ENCODE assay signal across 14 cellular contexts in the genomic region with DNA sequence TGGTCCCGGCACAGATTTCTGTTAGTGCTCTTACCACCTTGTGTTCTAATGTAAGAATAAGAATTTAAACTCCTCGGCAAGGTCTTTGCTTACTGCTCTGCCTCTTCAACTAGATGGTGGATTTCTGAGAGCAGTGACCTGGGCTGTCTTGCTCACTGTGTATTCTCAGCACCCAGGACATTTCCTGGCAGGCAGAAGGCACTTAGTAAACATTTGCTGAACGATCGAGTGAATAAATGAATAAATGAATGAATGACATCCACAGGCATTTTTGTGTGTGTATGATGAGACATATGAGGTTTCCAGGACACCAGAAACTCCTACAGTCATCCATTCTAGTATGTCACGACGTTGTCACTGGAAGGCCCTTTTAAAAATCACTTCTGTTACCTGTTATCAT.
DNase-seq lines count a peak whose midpoint lies in the region; ATAC-seq and TF ChIP-seq lines count a peak whose summit lies in the region.
"Had no signal": no experiment of that assay in that cellular context is flagged by ENCODE, and none has a peak within 500 bp of the region (broad histone marks: within the 10 kb centered on the region; RNA-seq: fewer than 3 reads in every experiment).

No MANE protein-coding gene starts in this region.

- H3K9me3 Mint-ChIP-seq in stimulated activated memory B cell treated with anti-CD40 and anti-IgM and Interleukin-4, amounts not matched to agents 10 μg/mL and 1 μg/mL and 100 μg/mL, for 72 hours, result no peaks in the 10 kb centered on the region
- H3K9me3 Mint-ChIP-seq: activated T-cell treated with anti-CD3 and anti-CD28 coated beads, Interleukin-2, amount 50 U/mL, for 24 hours; T-helper 1 cell treated with Interleukin-12 subunit alpha and Interleukin-12 subunit beta and Interleukin-4 antibody, amounts not matched to agents 30 μg/mL and 1 μg/mL, for 36 hours; type B pancreatic cell had no signal

- H3K27me3 ChIP-seq in ACC112 (ENCODE audit: insufficient read depth, low read length), result no peaks in the 10 kb centered on the region
- no peaks in the 10 kb centered on the region for H3K27me3 ChIP-seq in SJSA1 (replicated peaks)
- no peaks in the 10 kb centered on the region for H3K27me3 ChIP-seq in gastroesophageal sphincter

- no peak overlapping the region for H3K4me3 ChIP-seq in ACC112 (ENCODE audit: low read depth, low read length)
- H3K4me3 ChIP-seq in SJSA1, result no peak overlapping the region
- H3K4me3 ChIP-seq in gastroesophageal sphincter, result no peak overlapping the region

- WGBS in gastroesophageal sphincter (ENCODE audit: low coverage in 1 of 2), 2 donors, result 14 to 44% methylated on average over 3 to 6 of the region's 6 CpGs

- peaks cover 53% of the 10 kb centered on the region for H3K4me1 ChIP-seq in ACC112 (ENCODE audit: control insufficient read depth, insufficient read depth, low read length, unreplicated experiment)
- H3K4me1 ChIP-seq in SJSA1 (replicated peaks), result peaks cover 50% of the 10 kb centered on the region
- H3K4me1 ChIP-seq in gastroesophageal sphincter, result peaks cover 22 to 68% (median 40%) of the 10 kb centered on the region in 3 donors

- no peak for DNase-seq in SJSA1 (ENCODE audit: low read depth in 1 of 2, low spot score in 2 of 2)
- DNase-seq in renal cortical epithelial cell (ENCODE audit: low read depth), result peak; percentile 16
- DNase-seq in GM19238 (ENCODE audit: insufficient read length, low spot score), result no peak
- DNase-seq in DMS79 treated with DMSO at 0.1 percent for 48 hours (lab: John Stamatoyannopoulos, UW), result no peak
- no peak for DNase-seq in NCI-H2196 (lab: John Stamatoyannopoulos, UW; ENCODE audit: unreplicated experiment)
- DNase-seq: activated CD4-positive, alpha-beta T cell treated with anti-CD3 and anti-CD28 coated beads for 36 hours; activated T-cell treated with anti-CD3 and anti-CD28 coated beads, Interleukin-2, amount 50 U/mL, for 24 hours; DMS153 had no signal

- H3K36me3 ChIP-seq in ACC112 (ENCODE audit: insufficient read depth, low read length) (no peaks in the 10 kb centered on the region), SJSA1 (no peaks in the 10 kb centered on the region), gastroesophageal sphincter (no peaks in the 10 kb centered on the region)

- H3K27ac ChIP-seq in ACC112 (ENCODE audit: low read depth, low read length) (peak overlapping the region; percentile 98), SJSA1 (peak overlapping the region; percentile 33), gastroesophageal sphincter (peak overlapping the region; percentile 89 to 90 (median 89))
- H3K27ac ChIP-seq: HL-60 had no signal

- no peak for TF ChIP-seq POLR2A in gastroesophageal sphincter (IDR thresholded peaks at IDR 0.05)

- no peaks in the 10 kb centered on the region for H3K36me3 Mint-ChIP-seq in stimulated activated memory B cell treated with anti-CD40 and anti-IgM and Interleukin-4, amounts not matched to agents 10 μg/mL and 1 μg/mL and 100 μg/mL, for 72 hours
- H3K36me3 Mint-ChIP-seq: type B pancreatic cell had no signal

- no peak overlapping the region for H3K27ac Mint-ChIP-seq in stimulated activated memory B cell treated with anti-CD40 and anti-IgM and Interleukin-4, amounts not matched to agents 10 μg/mL and 1 μg/mL and 100 μg/mL, for 72 hours
- H3K27ac Mint-ChIP-seq: activated CD4-positive, alpha-beta T cell treated with anti-CD3 and anti-CD28 coated beads for 36 hours; activated T-cell treated with anti-CD3 and anti-CD28 coated beads, Interleukin-2, amount 50 U/mL, for 24 hours; T-helper 1 cell treated with Interleukin-12 subunit alpha and Interleukin-12 subunit beta and Interleukin-4 antibody, amounts not matched to agents 30 μg/mL and 1 μg/mL, for 36 hours; type B pancreatic cell had no signal

- no peaks in the 10 kb centered on the region for H3K79me2 ChIP-seq in ACC112 (ENCODE audit: control insufficient read depth, insufficient read depth, low read length, unreplicated experiment)

- no peaks in the 10 kb centered on the region for H3K4me1 Mint-ChIP-seq in stimulated activated memory B cell treated with anti-CD40 and anti-IgM and Interleukin-4, amounts not matched to agents 10 μg/mL and 1 μg/mL and 100 μg/mL, for 72 hours
- H3K4me1 Mint-ChIP-seq: activated CD4-positive, alpha-beta T cell treated with anti-CD3 and anti-CD28 coated beads for 36 hours had no signal

- peak; percentile 4 for ATAC-seq in gastroesophageal sphincter
- no peak for ATAC-seq in stimulated activated memory B cell treated with anti-CD40 and anti-IgM and Interleukin-4, amounts not matched to agents 10 μg/mL and 1 μg/mL and 100 μg/mL, for 72 hours
- ATAC-seq: activated CD4-positive, alpha-beta T cell treated with anti-CD3 and anti-CD28 coated beads for 36 hours had no signal

- no peaks in the 10 kb centered on the region for H3K27me3 Mint-ChIP-seq in stimulated activated memory B cell treated with anti-CD40 and anti-IgM and Interleukin-4, amounts not matched to agents 10 μg/mL and 1 μg/mL and 100 μg/mL, for 72 hours

- no peak for TF ChIP-seq CTCF in gastroesophageal sphincter (IDR thresholded peaks at IDR 0.05)

- H3K9me3 ChIP-seq in SJSA1 (replicated peaks) (no peaks in the 10 kb centered on the region), gastroesophageal sphincter (no peaks in the 10 kb centered on the region)

- H3K4me3 Mint-ChIP-seq in stimulated activated memory B cell treated with anti-CD40 and anti-IgM and Interleukin-4, amounts not matched to agents 10 μg/mL and 1 μg/mL and 100 μg/mL, for 72 hours, result no peak overlapping the region
- H3K4me3 Mint-ChIP-seq: activated CD4-positive, alpha-beta T cell treated with anti-CD3 and anti-CD28 coated beads for 36 hours; activated T-cell treated with anti-CD3 and anti-CD28 coated beads, Interleukin-2, amount 50 U/mL, for 24 hours; T-helper 1 cell treated with Interleukin-12 subunit alpha and Interleukin-12 subunit beta and Interleukin-4 antibody, amounts not matched to agents 30 μg/mL and 1 μg/mL, for 36 hours; type B pancreatic cell had no signal

- TF ChIP-seq EP300 in gastroesophageal sphincter (IDR thresholded peaks at IDR 0.05), result no peak

- H2AFZ ChIP-seq in ACC112 (ENCODE audit: low read length, unreplicated experiment), result no peak overlapping the region

Comparison
In these comparisons a context has a peak if more than half of its experiments do, and no peak if none do; other contexts are left out.
1. H3K27ac ChIP-seq: peak in every context shown above with its lines; median percentile 98 in ACC112; 89 in gastroesophageal sphincter; 33 in SJSA1.